Comparison of ENCODE assay signal across 18 cellular contexts in genomic region chr6:50840814-50841192, GRCh38. TPM values are rescaled to one million over a fixed set of nuclear protein-coding genes. Genes with fewer than 3 reads are reported as not detected.
A peak's percentile ranks its signal among the peaks of the same experiment; 100 is the strongest.
DNase-seq lines count a peak whose midpoint lies in the region; ATAC-seq and TF ChIP-seq lines count a peak whose summit lies in the region.
"Had no signal": no experiment of that assay in that cellular context is flagged by ENCODE, and none has a peak within 500 bp of the region (broad histone marks: within the 10 kb centered on the region; RNA-seq: fewer than 3 reads in every experiment).

No MANE protein-coding gene starts in this region.

- CTCF ChIA-PET in MCF 10A (lab: Yijun Ruan, JAX): no interaction called here

- H3K27me3 ChIP-seq in breast epithelium: peaks cover 0 to 30% of the 10 kb centered on the region in 2 donors

- H3K4me3 ChIP-seq in breast epithelium: no peak overlapping the region
- H3K4me3 ChIP-seq: BLaER1 had no signal

- H3K4me1 ChIP-seq in breast epithelium: no peaks in the 10 kb centered on the region
- H3K4me1 ChIP-seq: Caco-2 had no signal

- POLR2A ChIA-PET in MCF 10A (lab: Yijun Ruan, JAX): interaction anchor here (0.6 kb wide), 1 partner anchor 862 kb away, joined by 3 read pairs; no protein-coding TSS in a partner anchor

- TF ChIP-seq CTCF in breast epithelium (IDR thresholded peaks at IDR 0.05): no peak
- TF ChIP-seq CTCF in MCF 10A (IDR thresholded peaks at IDR 0.05; ENCODE audit: unreplicated experiment): no peak

- intact Hi-C loops in breast epithelium (cut with DNase I; ENCODE audit: low total_unique reads) (no loop called here), MCF 10A (cut with micrococcal nuclease) (no loop called here)

- H3K9me3 Mint-ChIP-seq in MCF 10A (ENCODE audit: unreplicated experiment): no peaks in the 10 kb centered on the region
- H3K9me3 Mint-ChIP-seq: HFFc6 had no signal

- BruUV-seq in MCF 10A (replicated peaks; lab: Mats Ljungman, UMichigan): no TSS peak

- no peaks in the 10 kb centered on the region for H3K4me1 Mint-ChIP-seq in MCF 10A (ENCODE audit: insufficient read depth, unreplicated experiment)
- H3K4me1 Mint-ChIP-seq: CD8-positive, alpha-beta memory T cell had no signal

- no peaks in the 10 kb centered on the region for H3K27me3 Mint-ChIP-seq in MCF 10A (ENCODE audit: insufficient read depth, unreplicated experiment)

- TF ChIP-seq POLR2A in breast epithelium (IDR thresholded peaks at IDR 0.05): no peak

- H3K36me3 Mint-ChIP-seq in MCF 10A (ENCODE audit: insufficient read depth, unreplicated experiment): peaks cover 6% of the 10 kb centered on the region
- H3K36me3 Mint-ChIP-seq: CD8-positive, alpha-beta memory T cell had no signal

- H3K9me3 ChIP-seq in breast epithelium: no peaks in the 10 kb centered on the region
- H3K9me3 ChIP-seq: Caco-2 had no signal

- DNase-seq in breast epithelium (ENCODE audit: low spot score in 2 of 2): no peak
- DNase-seq in MCF 10A (ENCODE audit: unreplicated experiment): no peak
- peak; percentile 56 for DNase-seq in left kidney (ENCODE audit: low read depth, low spot score)
- DNase-seq in retina: peak; percentile 54
- no peak for DNase-seq in putamen (ENCODE audit: low spot score)
- no peak for DNase-seq in AG08396 (ENCODE audit: low spot score)
- DNase-seq: AML-193; Caco-2; CD8-positive, alpha-beta memory T cell; DND-41; GDM1; HCEC 1CT; HFFc6; IMR-90 had no signal

- no peak overlapping the region for H3K4me3 Mint-ChIP-seq in MCF 10A (ENCODE audit: unreplicated experiment)
- H3K4me3 Mint-ChIP-seq: CD8-positive, alpha-beta memory T cell; HFFc6 had no signal

- H3K27ac Mint-ChIP-seq in MCF 10A (ENCODE audit: low read depth, unreplicated experiment): no peak overlapping the region
- H3K27ac Mint-ChIP-seq: CD8-positive, alpha-beta memory T cell; HFFc6 had no signal

- ATAC-seq in HG03139 (IDR thresholded peaks at IDR 0.05; ENCODE audit: unreplicated experiment): no peak

- no peaks in the 10 kb centered on the region for H3K36me3 ChIP-seq in breast epithelium
- H3K36me3 ChIP-seq: BLaER1 had no signal

- H3K27ac ChIP-seq in breast epithelium: peak overlapping the region; percentile 82 to 87
- H3K27ac ChIP-seq: 22Rv1, BLaER1 had no signal

RNA-seq across cellular contexts. Expression of gene TFAP2B, which starts 22.1 kb away (rescaled TPM):
- total RNA-seq in breast epithelium (10 to 100 TPM in 2 of 3 donors, under 1 TPM in 1; under 0.01 to 25.0 (median 14.4) TPM), MCF 10A (2022) (not detected in 2 replicates)
- total RNA-seq: Caco-2; CD8-positive, alpha-beta memory T cell; H4; HFFc6; IMR-90 had no signal

Comparison
In these comparisons a context has a peak if more than half of its experiments do, and no peak if none do; other contexts are left out.
1. DNase-seq: peak in left kidney (single experiment) and retina (single experiment); none in breast epithelium (0 of 2), MCF 10A (single experiment), putamen (single experiment) and AG08396 (single experiment).